9 cellular contexts compared by ENCODE assay signal in genomic region chr10:78960316-78960800, GRCh38.
DNase-seq lines count a peak whose midpoint lies in the region; ATAC-seq and TF ChIP-seq lines count a peak whose summit lies in the region.
"Had no signal": no experiment of that assay in that cellular context is flagged by ENCODE, and none has a peak within 500 bp of the region (broad histone marks: within the 10 kb centered on the region; RNA-seq: fewer than 3 reads in every experiment).

No MANE protein-coding gene starts in this region.

- intact Hi-C loops in esophagus squamous epithelium (cut with DNase I) = no loop called here
- intact Hi-C loops in activated T-helper 1 cell treated with anti-CD3 and anti-CD28 coated beads, Interleukin-12 subunit alpha, Interleukin-12 subunit beta, Interleukin-2, Interleukin-4 antibody, amounts not matched to agents 30 ng/mL and 10 ng/mL and 1 ng/mL, durations not matched to agents 14 hours and 24 hours and 36 hours (cut with micrococcal nuclease) = no loop called here
- intact Hi-C loops in activated CD4-positive, alpha-beta T cell treated with anti-CD3 and anti-CD28 coated beads for 36 hours (cut with DNase I, micrococcal nuclease) = no loop called here

- H3K36me3 Mint-ChIP-seq in nephron (ENCODE audit: low read depth) = no peaks in the 10 kb centered on the region
- no peaks in the 10 kb centered on the region for H3K36me3 Mint-ChIP-seq in activated T-helper 1 cell treated with anti-CD3 and anti-CD28 coated beads, Interleukin-12 subunit alpha, Interleukin-12 subunit beta, Interleukin-2, Interleukin-4 antibody, amounts not matched to agents 30 ng/mL and 10 ng/mL and 1 ng/mL, durations not matched to agents 14 hours and 24 hours and 36 hours (ENCODE audit: low read depth)
- H3K36me3 Mint-ChIP-seq in activated CD4-positive, alpha-beta T cell treated with anti-CD3 and anti-CD28 coated beads for 36 hours (ENCODE audit: low read depth) = no peaks in the 10 kb centered on the region

- no peaks in the 10 kb centered on the region for H3K36me3 ChIP-seq in esophagus squamous epithelium

- CTCF ChIA-PET in activated CD4-positive, alpha-beta T cell treated with anti-CD3 and anti-CD28 coated beads for 36 hours (lab: Charles Lee) = no interaction called here

- H3K4me3 Mint-ChIP-seq in nephron = no peak overlapping the region
- no peak overlapping the region for H3K4me3 Mint-ChIP-seq in activated T-helper 1 cell treated with anti-CD3 and anti-CD28 coated beads, Interleukin-12 subunit alpha, Interleukin-12 subunit beta, Interleukin-2, Interleukin-4 antibody, amounts not matched to agents 30 ng/mL and 10 ng/mL and 1 ng/mL, durations not matched to agents 14 hours and 24 hours and 36 hours
- no peak overlapping the region for H3K4me3 Mint-ChIP-seq in activated CD4-positive, alpha-beta T cell treated with anti-CD3 and anti-CD28 coated beads for 36 hours

- peak overlapping the region in 2 of 3 experiments; percentile 36 to 91 for H3K27ac Mint-ChIP-seq in nephron
- no peak overlapping the region for H3K27ac Mint-ChIP-seq in activated T-helper 1 cell treated with anti-CD3 and anti-CD28 coated beads, Interleukin-12 subunit alpha, Interleukin-12 subunit beta, Interleukin-2, Interleukin-4 antibody, amounts not matched to agents 30 ng/mL and 10 ng/mL and 1 ng/mL, durations not matched to agents 14 hours and 24 hours and 36 hours
- H3K27ac Mint-ChIP-seq in activated CD4-positive, alpha-beta T cell treated with anti-CD3 and anti-CD28 coated beads for 36 hours = no peak overlapping the region

- peaks cover 28% of the 10 kb centered on the region for H3K27me3 Mint-ChIP-seq in nephron (ENCODE audit: low read depth)
- H3K27me3 Mint-ChIP-seq in activated T-helper 1 cell treated with anti-CD3 and anti-CD28 coated beads, Interleukin-12 subunit alpha, Interleukin-12 subunit beta, Interleukin-2, Interleukin-4 antibody, amounts not matched to agents 30 ng/mL and 10 ng/mL and 1 ng/mL, durations not matched to agents 14 hours and 24 hours and 36 hours (ENCODE audit: insufficient read depth) = peaks cover under 1% of the 10 kb centered on the region
- H3K27me3 Mint-ChIP-seq in activated CD4-positive, alpha-beta T cell treated with anti-CD3 and anti-CD28 coated beads for 36 hours = no peaks in the 10 kb centered on the region

- no peaks in the 10 kb centered on the region for H3K9me3 Mint-ChIP-seq in nephron
- no peaks in the 10 kb centered on the region for H3K9me3 Mint-ChIP-seq in activated T-helper 1 cell treated with anti-CD3 and anti-CD28 coated beads, Interleukin-12 subunit alpha, Interleukin-12 subunit beta, Interleukin-2, Interleukin-4 antibody, amounts not matched to agents 30 ng/mL and 10 ng/mL and 1 ng/mL, durations not matched to agents 14 hours and 24 hours and 36 hours
- no peaks in the 10 kb centered on the region for H3K9me3 Mint-ChIP-seq in activated CD4-positive, alpha-beta T cell treated with anti-CD3 and anti-CD28 coated beads for 36 hours (ENCODE audit: low read depth)

- peak overlapping the region; percentile 18 to 56 (median 33) for H3K27ac ChIP-seq in esophagus squamous epithelium

- DNase-seq in AG09319 (ENCODE audit: extremely low read depth, low read depth) (peak; percentile 44), NCI-H345 treated with DMSO at 0.1 percent for 48 hours (lab: John Stamatoyannopoulos, UW; ENCODE audit: unreplicated experiment) (peak; percentile 28), esophagus squamous epithelium (lab: John Stamatoyannopoulos, UW) (no peak)
- no peak for DNase-seq in activated T-helper 1 cell treated with anti-CD3 and anti-CD28 coated beads, Interleukin-12 subunit alpha, Interleukin-12 subunit beta, Interleukin-2, Interleukin-4 antibody, amounts not matched to agents 30 ng/mL and 10 ng/mL and 1 ng/mL, durations not matched to agents 14 hours and 24 hours and 36 hours (ENCODE audit: low spot score)
- no peak for DNase-seq in activated CD4-positive, alpha-beta T cell treated with anti-CD3 and anti-CD28 coated beads for 36 hours

- H3K9me3 ChIP-seq in esophagus squamous epithelium = no peaks in the 10 kb centered on the region

- H3K4me1 ChIP-seq in esophagus squamous epithelium = peaks cover 29 to 57% (median 34%) of the 10 kb centered on the region in 3 donors

- no peak overlapping the region for H3K4me3 ChIP-seq in esophagus squamous epithelium

- WGBS in esophagus squamous epithelium, 2 donors = 11 to 14% methylated on average over 6 to 7 of the region's 7 CpGs

- H3K27me3 ChIP-seq in esophagus squamous epithelium = no peaks in the 10 kb centered on the region

- ATAC-seq in HG03439 (IDR thresholded peaks at IDR 0.05; ENCODE audit: unreplicated experiment) = no peak
- no peak for ATAC-seq in activated CD4-positive, alpha-beta T cell treated with anti-CD3 and anti-CD28 coated beads for 36 hours
- no peak for ATAC-seq in GM18909 (IDR thresholded peaks at IDR 0.05; ENCODE audit: poor library complexity, unreplicated experiment)
- ATAC-seq: activated CD4-positive, CD25-positive, alpha-beta regulatory T cell treated with anti-CD3 and anti-CD28 coated beads, Interleukin-2, amount 50 U/mL, for 24 hours had no signal

- TF ChIP-seq POLR2A in esophagus squamous epithelium (IDR thresholded peaks at IDR 0.05) = no peak

- H3K4me1 Mint-ChIP-seq in nephron = peaks cover 50% of the 10 kb centered on the region
- H3K4me1 Mint-ChIP-seq in activated T-helper 1 cell treated with anti-CD3 and anti-CD28 coated beads, Interleukin-12 subunit alpha, Interleukin-12 subunit beta, Interleukin-2, Interleukin-4 antibody, amounts not matched to agents 30 ng/mL and 10 ng/mL and 1 ng/mL, durations not matched to agents 14 hours and 24 hours and 36 hours (ENCODE audit: low read depth) = no peaks in the 10 kb centered on the region
- no peaks in the 10 kb centered on the region for H3K4me1 Mint-ChIP-seq in activated CD4-positive, alpha-beta T cell treated with anti-CD3 and anti-CD28 coated beads for 36 hours

- no peak for TF ChIP-seq CTCF in AG09319 (IDR thresholded peaks at IDR 0.05; ENCODE audit: low read depth, low read length)
- TF ChIP-seq CTCF in esophagus squamous epithelium (IDR thresholded peaks at IDR 0.05) = no peak
- no peak for TF ChIP-seq CTCF in nephron (IDR thresholded peaks at IDR 0.05; ENCODE audit: unreplicated experiment in 3 of 3)

- POLR2A ChIA-PET in activated CD4-positive, alpha-beta T cell treated with anti-CD3 and anti-CD28 coated beads for 36 hours (lab: Charles Lee) = no interaction called here

Comparison
In these comparisons a context has a peak if more than half of its experiments do, and no peak if none do; other contexts are left out.
1. DNase-seq: peak in AG09319 (single experiment) and NCI-H345 treated with DMSO at 0.1 percent for 48 hours (single experiment); none in esophagus squamous epithelium (single experiment), activated T-helper 1 cell treated with anti-CD3 and anti-CD28 coated beads, Interleukin-12 subunit alpha, Interleukin-12 subunit beta, Interleukin-2, Interleukin-4 antibody, amounts not matched to agents 30 ng/mL and 10 ng/mL and 1 ng/mL, durations not matched to agents 14 hours and 24 hours and 36 hours (single experiment) and activated CD4-positive, alpha-beta T cell treated with anti-CD3 and anti-CD28 coated beads for 36 hours (single experiment).
2. H3K27ac Mint-ChIP-seq: peak in nephron (2 of 3); none in activated T-helper 1 cell treated with anti-CD3 and anti-CD28 coated beads, Interleukin-12 subunit alpha, Interleukin-12 subunit beta, Interleukin-2, Interleukin-4 antibody, amounts not matched to agents 30 ng/mL and 10 ng/mL and 1 ng/mL, durations not matched to agents 14 hours and 24 hours and 36 hours (single experiment) and activated CD4-positive, alpha-beta T cell treated with anti-CD3 and anti-CD28 coated beads for 36 hours (single experiment).